20 cellular contexts compared by ENCODE assay signal in the genomic region with DNA sequence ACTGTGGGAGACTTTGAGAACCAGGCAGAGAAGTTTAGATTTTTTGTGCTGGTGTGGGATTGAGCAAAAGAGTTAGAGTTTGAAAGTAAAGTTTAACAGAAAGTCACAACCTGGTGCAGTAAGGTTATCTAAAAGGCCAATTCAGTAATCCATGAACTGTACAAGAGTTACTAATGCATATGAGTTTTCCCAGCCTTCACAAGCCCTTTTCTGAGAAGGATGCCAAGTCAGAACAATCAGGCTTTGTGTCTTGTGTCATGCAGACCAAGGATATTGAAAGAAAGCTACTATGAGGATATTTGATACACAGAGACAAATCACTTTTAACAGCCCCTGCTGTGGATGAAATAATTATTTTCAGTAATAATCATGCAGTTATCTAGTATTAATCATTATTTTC.
"Had no signal": no experiment of that assay in that cellular context is flagged by ENCODE, and none has a peak within 500 bp of the region (broad histone marks: within the 10 kb centered on the region; RNA-seq: fewer than 3 reads in every experiment).

No MANE protein-coding gene starts in this region.

- ATAC-seq: foreskin keratinocyte; left ventricle myocardium superior; mucosa of descending colon; natural killer cell treated with Interleukin-12 subunit alpha and Interleukin-12 subunit beta and Interleukin-15 and Interleukin-18, amount 100 ng/mL, for 72 hours; right cardiac atrium; stimulated activated memory B cell treated with anti-CD40 and anti-IgM and Interleukin-4, amounts not matched to agents 10 μg/mL and 1 μg/mL and 100 μg/mL, for 72 hours; stimulated activated naive CD8-positive, alpha-beta T cell treated with anti-CD3 and anti-CD28 coated beads, Interleukin-15, Interleukin-2, amounts not matched to agents 100 U/mL and 50 U/mL, for 24 hours had no signal

- H3K27ac ChIP-seq: colonic mucosa, esophagus muscularis mucosa, foreskin keratinocyte, neural progenitor cell, parathyroid adenoma, prostate gland, sigmoid colon, testis, tibial artery had no signal

- H3K4me3 ChIP-seq: colonic mucosa, esophagus muscularis mucosa, lung, mucosa of descending colon, neural progenitor cell, prostate gland, sigmoid colon, testis, tibial artery had no signal

- H3K4me1 ChIP-seq: colonic mucosa, esophagus muscularis mucosa, foreskin keratinocyte, neural progenitor cell, parathyroid adenoma, prostate gland, sigmoid colon, testis, tibial artery had no signal

- DNase-seq: colonic mucosa; effector CD8-positive, alpha-beta T cell; foreskin keratinocyte; left ventricle myocardium superior; mesenchymal stem cell; mucosa of descending colon; naive B cell; right cardiac atrium; sigmoid colon; stimulated activated CD4-positive, alpha-beta T cell treated with anti-CD3 and anti-CD28 coated beads, Interleukin-4, amount 100 ng/mL, for 4 hours; stimulated activated naive CD8-positive, alpha-beta T cell treated with anti-CD3 and anti-CD28 coated beads, Interleukin-15, Interleukin-2, amounts not matched to agents 100 U/mL and 50 U/mL, for 24 hours; testis; tibial artery had no signal

- H3K9me3 ChIP-seq: colonic mucosa, esophagus muscularis mucosa, mucosa of descending colon, prostate gland, testis, tibial artery had no signal

- H3K27me3 ChIP-seq: colonic mucosa, esophagus muscularis mucosa, foreskin keratinocyte, neural progenitor cell, sigmoid colon, testis, tibial artery had no signal

- H3K36me3 ChIP-seq: colonic mucosa, esophagus muscularis mucosa, neural progenitor cell, prostate gland, sigmoid colon, tibial artery had no signal
